1 cellular context compared by ENCODE assay signal in the genomic region with DNA sequence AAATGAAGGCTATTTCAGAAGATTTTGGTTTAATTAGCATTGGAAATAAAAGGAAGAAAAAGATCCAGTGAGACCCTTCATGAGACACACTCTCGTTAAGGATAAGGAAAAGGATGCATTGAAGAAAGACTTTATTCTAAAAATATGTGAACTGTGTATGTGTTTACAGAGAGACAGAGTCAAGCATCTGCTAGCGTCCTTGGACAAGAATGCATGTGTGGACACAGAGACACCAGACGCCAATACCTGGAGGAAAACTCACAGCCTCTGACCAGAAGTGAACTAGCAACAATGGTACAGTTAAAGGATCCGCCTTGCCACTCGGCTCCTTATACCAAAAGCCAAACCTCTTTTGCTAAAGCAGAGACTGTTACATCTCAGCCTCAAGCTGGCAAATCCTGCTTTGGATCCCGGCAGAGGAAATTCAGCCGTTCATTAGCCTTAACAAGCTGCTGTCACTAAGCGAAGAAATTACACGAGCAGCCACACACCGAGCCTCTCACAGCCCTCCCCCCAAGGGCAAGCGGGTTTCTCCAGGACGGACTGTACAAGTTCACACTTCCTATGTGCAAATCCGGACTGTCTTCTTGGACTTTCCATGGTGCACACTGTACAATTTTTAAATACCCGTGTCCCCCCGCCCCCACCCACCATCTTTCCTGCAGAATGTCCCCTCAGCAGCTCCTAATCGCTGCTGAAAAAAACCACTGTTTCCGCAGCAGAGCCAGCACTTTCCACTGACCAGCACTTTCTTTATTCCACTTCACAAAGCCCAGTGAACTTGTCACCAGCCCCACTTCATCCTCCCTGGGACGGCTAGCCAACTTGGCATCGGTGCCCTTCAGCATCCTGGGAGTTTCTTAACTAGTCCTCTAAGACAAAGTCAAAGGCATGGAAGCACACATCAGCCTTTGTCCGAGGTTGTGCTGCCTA.
TF ChIP-seq lines count a peak whose summit lies in the region.

No MANE protein-coding gene starts in this region.

TF ChIP-seq in HCT116, 20 proteins besides CTCF, POLR2A, EP300 and RAD21:
- TF ChIP-seq FOSL1 (IDR thresholded peaks at IDR 0.05; ENCODE audit: low read depth) (no peak), SP1 (IDR thresholded peaks at IDR 0.05; ENCODE audit: low read depth) (0 out of 2 replicates have a peak, but pooled peaks have one; percentile 4)
